Comparison of ENCODE assay signal across 1 cellular context in the genomic region with DNA sequence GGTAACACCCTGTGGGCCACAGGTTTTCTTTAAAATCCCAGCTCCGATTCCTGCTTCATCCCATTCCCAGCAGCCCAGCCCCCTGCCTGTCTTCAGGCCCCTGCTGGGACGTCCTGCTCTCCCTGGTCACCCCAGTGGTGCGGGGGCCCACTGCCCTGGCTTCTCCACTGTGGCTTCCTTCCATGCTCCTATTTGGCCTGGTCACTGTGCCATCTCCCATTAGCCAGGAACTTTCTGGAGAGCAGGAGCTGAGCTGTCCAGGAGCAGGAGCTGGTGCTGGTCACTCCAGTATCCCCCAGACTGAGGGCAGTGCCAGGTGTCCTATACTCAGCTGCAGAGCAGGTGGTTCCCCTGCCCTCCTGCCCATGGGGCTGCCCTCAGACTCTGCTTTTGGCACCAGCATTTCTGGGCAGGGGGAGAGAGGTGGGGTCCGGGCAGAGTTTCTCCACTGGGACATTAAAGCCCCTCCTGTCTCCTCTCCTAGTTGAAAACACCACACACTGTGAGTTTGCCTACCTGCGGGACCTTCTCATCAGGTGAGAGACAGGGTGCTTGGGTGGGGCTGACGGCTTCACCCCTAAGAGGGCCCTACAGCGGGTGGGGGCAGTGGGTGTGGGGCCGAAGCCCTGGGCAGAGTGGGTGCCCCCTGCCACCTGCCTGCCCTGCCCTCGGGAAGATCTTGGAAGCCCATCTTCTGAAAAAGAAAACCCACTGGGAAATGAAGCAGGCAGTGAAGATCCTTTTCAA.
TF ChIP-seq lines count a peak whose summit lies in the region.

No MANE protein-coding gene starts in this region.

TF ChIP-seq in HepG2, 621 proteins besides CTCF, POLR2A, EP300 and RAD21 (continued from another document):
- TF ChIP-seq, protein P1, sequence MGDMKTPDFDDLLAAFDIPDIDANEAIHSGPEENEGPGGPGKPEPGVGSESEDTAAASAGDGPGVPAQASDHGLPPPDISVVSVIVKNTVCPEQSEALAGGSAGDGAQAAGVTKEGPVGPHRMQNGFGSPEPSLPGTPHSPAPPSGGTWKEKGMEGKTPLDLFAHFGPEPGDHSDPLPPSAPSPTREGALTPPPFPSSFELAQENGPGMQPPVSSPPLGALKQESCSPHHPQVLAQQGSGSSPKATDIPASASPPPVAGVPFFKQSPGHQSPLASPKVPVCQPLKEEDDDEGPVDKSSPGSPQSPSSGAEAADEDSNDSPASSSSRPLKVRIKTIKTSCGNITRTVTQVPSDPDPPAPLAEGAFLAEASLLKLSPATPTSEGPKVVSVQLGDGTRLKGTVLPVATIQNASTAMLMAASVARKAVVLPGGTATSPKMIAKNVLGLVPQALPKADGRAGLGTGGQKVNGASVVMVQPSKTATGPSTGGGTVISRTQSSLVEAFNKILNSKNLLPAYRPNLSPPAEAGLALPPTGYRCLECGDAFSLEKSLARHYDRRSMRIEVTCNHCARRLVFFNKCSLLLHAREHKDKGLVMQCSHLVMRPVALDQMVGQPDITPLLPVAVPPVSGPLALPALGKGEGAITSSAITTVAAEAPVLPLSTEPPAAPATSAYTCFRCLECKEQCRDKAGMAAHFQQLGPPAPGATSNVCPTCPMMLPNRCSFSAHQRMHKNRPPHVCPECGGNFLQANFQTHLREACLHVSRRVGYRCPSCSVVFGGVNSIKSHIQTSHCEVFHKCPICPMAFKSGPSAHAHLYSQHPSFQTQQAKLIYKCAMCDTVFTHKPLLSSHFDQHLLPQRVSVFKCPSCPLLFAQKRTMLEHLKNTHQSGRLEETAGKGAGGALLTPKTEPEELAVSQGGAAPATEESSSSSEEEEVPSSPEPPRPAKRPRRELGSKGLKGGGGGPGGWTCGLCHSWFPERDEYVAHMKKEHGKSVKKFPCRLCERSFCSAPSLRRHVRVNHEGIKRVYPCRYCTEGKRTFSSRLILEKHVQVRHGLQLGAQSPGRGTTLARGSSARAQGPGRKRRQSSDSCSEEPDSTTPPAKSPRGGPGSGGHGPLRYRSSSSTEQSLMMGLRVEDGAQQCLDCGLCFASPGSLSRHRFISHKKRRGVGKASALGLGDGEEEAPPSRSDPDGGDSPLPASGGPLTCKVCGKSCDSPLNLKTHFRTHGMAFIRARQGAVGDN (CRISPR knock-in tag; IDR thresholded peaks at IDR 0.05): peak; percentile 10; the same call in 1 of the 2 replicates
- no peak for TF ChIP-seq ZNF615 (CRISPR knock-in tag; IDR thresholded peaks at IDR 0.05; ENCODE audit: borderline replicate concordance)
- TF ChIP-seq MTF1 (CRISPR knock-in tag; IDR thresholded peaks at IDR 0.05): no peak
- TF ChIP-seq RBM22 (optimal IDR thresholded peaks at IDR 0.05; ENCODE audit: low read length): peak; percentile 94
- 0 out of 2 replicates have a peak, but pooled peaks have one; percentile 27 for TF ChIP-seq ZNF343 (CRISPR knock-in tag; IDR thresholded peaks at IDR 0.05)
- TF ChIP-seq POLR2AphosphoS5 (IDR thresholded peaks at IDR 0.05; ENCODE audit: low read depth, low read length): peak; percentile 26; the same call in 1 of the 2 replicates
